Comparison of ENCODE assay signal across 8 cellular contexts in the genomic region with DNA sequence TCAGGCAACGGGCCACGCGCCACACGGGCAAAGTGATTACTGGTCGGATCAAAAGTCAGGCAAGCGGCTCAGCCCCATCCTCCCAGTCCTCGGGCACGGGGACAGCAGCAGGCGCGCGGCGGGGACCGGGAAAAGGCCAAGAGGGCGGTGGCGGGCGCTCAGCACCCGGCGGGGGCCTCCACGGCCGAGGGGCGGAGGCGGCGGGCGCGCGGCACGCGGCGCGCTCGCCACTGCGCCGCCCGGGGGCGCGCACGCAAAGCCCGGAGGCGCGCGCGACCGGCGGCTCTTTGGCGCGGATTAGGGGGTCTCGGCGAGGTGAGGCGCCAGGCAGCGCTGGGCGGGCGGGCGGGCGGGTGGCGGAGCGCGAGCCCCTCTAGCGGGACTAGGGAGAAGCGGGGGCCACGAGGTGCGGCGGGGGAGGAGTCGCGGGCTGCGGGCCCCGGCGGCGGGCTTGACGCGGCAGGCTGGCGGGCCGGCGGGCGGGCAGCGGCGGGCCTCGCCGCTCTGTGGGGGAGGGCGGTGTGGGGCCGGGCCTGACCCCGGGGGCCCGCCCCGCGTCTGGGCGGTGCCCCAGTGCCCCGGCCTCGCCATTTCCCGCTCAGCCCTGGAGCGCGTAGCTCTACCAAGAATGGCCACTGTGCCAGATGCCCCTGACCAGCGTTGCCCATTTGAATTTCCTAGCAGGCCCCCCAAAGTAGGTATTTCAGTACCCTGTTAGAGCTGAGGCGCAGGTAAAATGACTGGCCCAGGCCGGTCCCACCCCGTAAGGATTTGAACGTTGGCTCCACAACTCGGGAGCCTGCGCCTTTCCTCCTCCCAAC. TPM values are rescaled to one million over a fixed set of nuclear protein-coding genes. Genes with fewer than 3 reads are reported as not detected.
A peak's percentile ranks its signal among the peaks of the same experiment; 100 is the strongest.
DNase-seq lines count a peak whose midpoint lies in the region; ATAC-seq and TF ChIP-seq lines count a peak whose summit lies in the region.

A gene (minus strand): TSS at position 202 of the 821 bp plus-strand sequence. CDS start 537 bp downstream, outside the sequence.
A gene with protein sequence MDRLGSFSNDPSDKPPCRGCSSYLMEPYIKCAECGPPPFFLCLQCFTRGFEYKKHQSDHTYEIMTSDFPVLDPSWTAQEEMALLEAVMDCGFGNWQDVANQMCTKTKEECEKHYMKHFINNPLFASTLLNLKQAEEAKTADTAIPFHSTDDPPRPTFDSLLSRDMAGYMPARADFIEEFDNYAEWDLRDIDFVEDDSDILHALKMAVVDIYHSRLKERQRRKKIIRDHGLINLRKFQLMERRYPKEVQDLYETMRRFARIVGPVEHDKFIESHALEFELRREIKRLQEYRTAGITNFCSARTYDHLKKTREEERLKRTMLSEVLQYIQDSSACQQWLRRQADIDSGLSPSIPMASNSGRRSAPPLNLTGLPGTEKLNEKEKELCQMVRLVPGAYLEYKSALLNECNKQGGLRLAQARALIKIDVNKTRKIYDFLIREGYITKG (plus strand): TSS at position 252 of the 821 bp plus-strand sequence. CDS start 4,480 bp downstream, outside the sequence.

- peak in 3 of 56 donors; percentile 9 to 18 (median 16) for TF ChIP-seq CTCF in dorsolateral prefrontal cortex (IDR thresholded peaks at IDR 0.05 in 54 of 56, conservative IDR thresholded peaks at IDR 0.05 in 2 of 56; ENCODE audit: low read depth in 1 of 56, partially characterized antibody in 56 of 56)
- no peak for TF ChIP-seq CTCF in lower leg skin (IDR thresholded peaks at IDR 0.05)

- TF ChIP-seq POLR2A in GM19193 (IDR thresholded peaks at IDR 0.05; ENCODE audit: extremely low read depth, insufficient read depth, insufficient read length) (peak; percentile 76), lower leg skin (IDR thresholded peaks at IDR 0.05) (no peak)

- DNase-seq in Ammon's horn (ENCODE audit: low spot score) (peak; percentile 73), NCI-H526 treated with DMSO at 0.1 percent for 48 hours (lab: John Stamatoyannopoulos, UW) (peak; percentile 79), dorsolateral prefrontal cortex (peak; percentile 41 to 84 (median 61)), lower leg skin (ENCODE audit: low spot score in 2 of 2) (peak; percentile 62 to 94)
- DNase-seq in activated CD4-positive, alpha-beta T cell treated with anti-CD3 and anti-CD28 coated beads, Interleukin-2, amount 50 U/mL, for 4 hours = peak; percentile 57 to 59
- peak; percentile 58 to 75 for DNase-seq in stimulated activated CD4-positive, alpha-beta T cell treated with anti-CD3 and anti-CD28 coated beads, Interleukin-4, amount 100 ng/mL, for 4 hours

- H3K4me3 ChIP-seq in dorsolateral prefrontal cortex (peak within 1 kb of the TSS; percentile 55 to 97 (median 86)), lower leg skin (ENCODE audit: low read depth, poor library complexity, severe bottlenecking) (peak within 1 kb of the TSS; percentile 72)

- intact Hi-C loops in dorsolateral prefrontal cortex (cut with DNase I) = loop anchor here (2.0 kb wide), 2 partner anchors 82 to 84 kb away; a partner anchor contains a TSS
- intact Hi-C loops in lower leg skin (cut with DNase I; ENCODE audit: low total_unique reads) = no loop called here

- 0 to 1% methylated on average over 15 to 53 of the region's 97 CpGs for WGBS in lower leg skin, 2 donors

- no peaks in the 10 kb centered on the region for H3K27me3 ChIP-seq in dorsolateral prefrontal cortex

- H3K27ac ChIP-seq in dorsolateral prefrontal cortex = peak within 1 kb of the TSS; percentile 50 to 95 (median 87)

- peak; percentile 49 for ATAC-seq in HG03378 (IDR thresholded peaks at IDR 0.05; ENCODE audit: unreplicated experiment)

RNA-seq across cellular contexts. Expression of the first gene that starts in this region (rescaled TPM):
- total RNA-seq in dorsolateral prefrontal cortex (100 to 1,000 TPM; 102 to 193 (median 140) TPM), lower leg skin (10 to 100 TPM; 24.2 to 35.7 (median 31.0) TPM)

RNA-seq across cellular contexts. Expression of the second gene that starts in this region (rescaled TPM):
- 10 to 100 TPM; 36.4 to 61.6 (median 47.8) TPM for total RNA-seq in dorsolateral prefrontal cortex
- 10 to 100 TPM; 10.2 to 17.4 (median 14.4) TPM for total RNA-seq in lower leg skin

Comparison
In these comparisons a context has a peak if more than half of its experiments do, and no peak if none do; other contexts are left out.
1. Peak in every context shown above with its lines: DNase-seq, ATAC-seq, H3K4me3 ChIP-seq and H3K27ac ChIP-seq.